1 cellular context compared by ENCODE assay signal in genomic region chr1:94617139-94617805, GRCh38.
TF ChIP-seq lines count a peak whose summit lies in the region.

No MANE protein-coding gene starts in this region.

TF ChIP-seq in HepG2, 621 proteins besides CTCF, POLR2A, EP300 and RAD21 (continued from another document):
- TF ChIP-seq MTERF4 (CRISPR knock-in tag; IDR thresholded peaks at IDR 0.05) (no peak), E2F2 (CRISPR knock-in tag; IDR thresholded peaks at IDR 0.05; ENCODE audit: borderline replicate concordance) (no peak), PHF5A (CRISPR knock-in tag; IDR thresholded peaks at IDR 0.05; ENCODE audit: low read depth, unreplicated experiment) (no peak), IKZF4 (CRISPR knock-in tag; IDR thresholded peaks at IDR 0.05; ENCODE audit: borderline replicate concordance, low read depth, not compliant biosample characterization) (no peak), TBX3 (IDR thresholded peaks at IDR 0.05; ENCODE audit: borderline replicate concordance) (no peak), ZSCAN9 (CRISPR knock-in tag; IDR thresholded peaks at IDR 0.05; ENCODE audit: borderline replicate concordance) (no peak), PHB2 (IDR thresholded peaks at IDR 0.05; ENCODE audit: partially characterized antibody) (no peak), ZFP1 (CRISPR knock-in tag; IDR thresholded peaks at IDR 0.05) (no peak)
